ENCODE assay signal across 1 cellular context in the genomic region with DNA sequence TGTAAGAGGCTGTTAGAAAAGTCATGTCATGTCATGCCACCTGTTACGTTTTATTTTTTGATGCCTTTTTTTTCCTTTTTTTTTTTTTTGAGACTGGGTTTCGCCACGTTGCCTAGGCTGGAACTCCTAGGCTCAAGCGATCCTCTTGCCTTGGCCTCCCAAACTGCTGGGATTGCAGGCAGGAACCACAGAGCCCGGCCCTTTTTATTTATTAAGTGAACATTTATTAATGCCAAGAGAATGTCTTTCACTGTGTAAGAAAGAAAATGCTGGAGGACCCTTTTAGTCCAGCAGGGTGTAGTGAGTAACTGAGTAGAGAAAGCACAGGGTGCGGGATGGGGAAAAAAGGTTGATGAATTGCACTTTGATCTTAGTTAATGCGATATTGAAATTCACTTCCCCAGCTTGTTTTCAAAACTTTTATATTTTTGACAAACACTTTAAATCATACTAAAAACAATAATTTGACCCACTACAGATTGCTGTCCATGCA.
TF ChIP-seq lines count a peak whose summit lies in the region.

No MANE protein-coding gene starts in this region.

TF ChIP-seq in HepG2, 621 proteins besides CTCF, POLR2A, EP300 and RAD21 (continued from another document):
- TF ChIP-seq ZNF30 (CRISPR knock-in tag; IDR thresholded peaks at IDR 0.05) = no peak
- TF ChIP-seq SP1 (IDR thresholded peaks at IDR 0.05) = no peak
- TF ChIP-seq SP1 (CRISPR knock-in tag; IDR thresholded peaks at IDR 0.05) = no peak
- no peak for TF ChIP-seq SMARCC2 (IDR thresholded peaks at IDR 0.05)
- TF ChIP-seq SNAI1 (CRISPR knock-in tag; IDR thresholded peaks at IDR 0.05; ENCODE audit: borderline replicate concordance) = 0 out of 2 replicates have a peak, but pooled peaks have one; percentile 67
- TF ChIP-seq, protein P1, sequence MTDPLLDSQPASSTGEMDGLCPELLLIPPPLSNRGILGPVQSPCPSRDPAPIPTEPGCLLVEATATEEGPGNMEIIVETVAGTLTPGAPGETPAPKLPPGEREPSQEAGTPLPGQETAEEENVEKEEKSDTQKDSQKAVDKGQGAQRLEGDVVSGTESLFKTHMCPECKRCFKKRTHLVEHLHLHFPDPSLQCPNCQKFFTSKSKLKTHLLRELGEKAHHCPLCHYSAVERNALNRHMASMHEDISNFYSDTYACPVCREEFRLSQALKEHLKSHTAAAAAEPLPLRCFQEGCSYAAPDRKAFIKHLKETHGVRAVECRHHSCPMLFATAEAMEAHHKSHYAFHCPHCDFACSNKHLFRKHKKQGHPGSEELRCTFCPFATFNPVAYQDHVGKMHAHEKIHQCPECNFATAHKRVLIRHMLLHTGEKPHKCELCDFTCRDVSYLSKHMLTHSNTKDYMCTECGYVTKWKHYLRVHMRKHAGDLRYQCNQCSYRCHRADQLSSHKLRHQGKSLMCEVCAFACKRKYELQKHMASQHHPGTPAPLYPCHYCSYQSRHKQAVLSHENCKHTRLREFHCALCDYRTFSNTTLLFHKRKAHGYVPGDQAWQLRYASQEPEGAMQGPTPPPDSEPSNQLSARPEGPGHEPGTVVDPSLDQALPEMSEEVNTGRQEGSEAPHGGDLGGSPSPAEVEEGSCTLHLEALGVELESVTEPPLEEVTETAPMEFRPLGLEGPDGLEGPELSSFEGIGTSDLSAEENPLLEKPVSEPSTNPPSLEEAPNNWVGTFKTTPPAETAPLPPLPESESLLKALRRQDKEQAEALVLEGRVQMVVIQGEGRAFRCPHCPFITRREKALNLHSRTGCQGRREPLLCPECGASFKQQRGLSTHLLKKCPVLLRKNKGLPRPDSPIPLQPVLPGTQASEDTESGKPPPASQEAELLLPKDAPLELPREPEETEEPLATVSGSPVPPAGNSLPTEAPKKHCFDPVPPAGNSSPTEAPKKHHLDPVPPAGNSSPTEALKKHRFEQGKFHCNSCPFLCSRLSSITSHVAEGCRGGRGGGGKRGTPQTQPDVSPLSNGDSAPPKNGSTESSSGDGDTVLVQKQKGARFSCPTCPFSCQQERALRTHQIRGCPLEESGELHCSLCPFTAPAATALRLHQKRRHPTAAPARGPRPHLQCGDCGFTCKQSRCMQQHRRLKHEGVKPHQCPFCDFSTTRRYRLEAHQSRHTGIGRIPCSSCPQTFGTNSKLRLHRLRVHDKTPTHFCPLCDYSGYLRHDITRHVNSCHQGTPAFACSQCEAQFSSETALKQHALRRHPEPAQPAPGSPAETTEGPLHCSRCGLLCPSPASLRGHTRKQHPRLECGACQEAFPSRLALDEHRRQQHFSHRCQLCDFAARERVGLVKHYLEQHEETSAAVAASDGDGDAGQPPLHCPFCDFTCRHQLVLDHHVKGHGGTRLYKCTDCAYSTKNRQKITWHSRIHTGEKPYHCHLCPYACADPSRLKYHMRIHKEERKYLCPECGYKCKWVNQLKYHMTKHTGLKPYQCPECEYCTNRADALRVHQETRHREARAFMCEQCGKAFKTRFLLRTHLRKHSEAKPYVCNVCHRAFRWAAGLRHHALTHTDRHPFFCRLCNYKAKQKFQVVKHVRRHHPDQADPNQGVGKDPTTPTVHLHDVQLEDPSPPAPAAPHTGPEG (CRISPR knock-in tag; IDR thresholded peaks at IDR 0.05) = no peak
- TF ChIP-seq, protein P2, sequence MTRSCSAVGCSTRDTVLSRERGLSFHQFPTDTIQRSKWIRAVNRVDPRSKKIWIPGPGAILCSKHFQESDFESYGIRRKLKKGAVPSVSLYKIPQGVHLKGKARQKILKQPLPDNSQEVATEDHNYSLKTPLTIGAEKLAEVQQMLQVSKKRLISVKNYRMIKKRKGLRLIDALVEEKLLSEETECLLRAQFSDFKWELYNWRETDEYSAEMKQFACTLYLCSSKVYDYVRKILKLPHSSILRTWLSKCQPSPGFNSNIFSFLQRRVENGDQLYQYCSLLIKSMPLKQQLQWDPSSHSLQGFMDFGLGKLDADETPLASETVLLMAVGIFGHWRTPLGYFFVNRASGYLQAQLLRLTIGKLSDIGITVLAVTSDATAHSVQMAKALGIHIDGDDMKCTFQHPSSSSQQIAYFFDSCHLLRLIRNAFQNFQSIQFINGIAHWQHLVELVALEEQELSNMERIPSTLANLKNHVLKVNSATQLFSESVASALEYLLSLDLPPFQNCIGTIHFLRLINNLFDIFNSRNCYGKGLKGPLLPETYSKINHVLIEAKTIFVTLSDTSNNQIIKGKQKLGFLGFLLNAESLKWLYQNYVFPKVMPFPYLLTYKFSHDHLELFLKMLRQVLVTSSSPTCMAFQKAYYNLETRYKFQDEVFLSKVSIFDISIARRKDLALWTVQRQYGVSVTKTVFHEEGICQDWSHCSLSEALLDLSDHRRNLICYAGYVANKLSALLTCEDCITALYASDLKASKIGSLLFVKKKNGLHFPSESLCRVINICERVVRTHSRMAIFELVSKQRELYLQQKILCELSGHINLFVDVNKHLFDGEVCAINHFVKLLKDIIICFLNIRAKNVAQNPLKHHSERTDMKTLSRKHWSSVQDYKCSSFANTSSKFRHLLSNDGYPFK (CRISPR knock-in tag; IDR thresholded peaks at IDR 0.05; ENCODE audit: borderline replicate concordance) = no peak
- no peak for TF ChIP-seq GFI1 (CRISPR knock-in tag; IDR thresholded peaks at IDR 0.05; ENCODE audit: borderline replicate concordance)
- TF ChIP-seq NFKB2 (CRISPR knock-in tag; IDR thresholded peaks at IDR 0.05; ENCODE audit: borderline replicate concordance) = no peak
- no peak for TF ChIP-seq IRF2 (CRISPR knock-in tag; IDR thresholded peaks at IDR 0.05)
- TF ChIP-seq ZNF263 (CRISPR knock-in tag; IDR thresholded peaks at IDR 0.05) = no peak
- TF ChIP-seq, protein P3, sequence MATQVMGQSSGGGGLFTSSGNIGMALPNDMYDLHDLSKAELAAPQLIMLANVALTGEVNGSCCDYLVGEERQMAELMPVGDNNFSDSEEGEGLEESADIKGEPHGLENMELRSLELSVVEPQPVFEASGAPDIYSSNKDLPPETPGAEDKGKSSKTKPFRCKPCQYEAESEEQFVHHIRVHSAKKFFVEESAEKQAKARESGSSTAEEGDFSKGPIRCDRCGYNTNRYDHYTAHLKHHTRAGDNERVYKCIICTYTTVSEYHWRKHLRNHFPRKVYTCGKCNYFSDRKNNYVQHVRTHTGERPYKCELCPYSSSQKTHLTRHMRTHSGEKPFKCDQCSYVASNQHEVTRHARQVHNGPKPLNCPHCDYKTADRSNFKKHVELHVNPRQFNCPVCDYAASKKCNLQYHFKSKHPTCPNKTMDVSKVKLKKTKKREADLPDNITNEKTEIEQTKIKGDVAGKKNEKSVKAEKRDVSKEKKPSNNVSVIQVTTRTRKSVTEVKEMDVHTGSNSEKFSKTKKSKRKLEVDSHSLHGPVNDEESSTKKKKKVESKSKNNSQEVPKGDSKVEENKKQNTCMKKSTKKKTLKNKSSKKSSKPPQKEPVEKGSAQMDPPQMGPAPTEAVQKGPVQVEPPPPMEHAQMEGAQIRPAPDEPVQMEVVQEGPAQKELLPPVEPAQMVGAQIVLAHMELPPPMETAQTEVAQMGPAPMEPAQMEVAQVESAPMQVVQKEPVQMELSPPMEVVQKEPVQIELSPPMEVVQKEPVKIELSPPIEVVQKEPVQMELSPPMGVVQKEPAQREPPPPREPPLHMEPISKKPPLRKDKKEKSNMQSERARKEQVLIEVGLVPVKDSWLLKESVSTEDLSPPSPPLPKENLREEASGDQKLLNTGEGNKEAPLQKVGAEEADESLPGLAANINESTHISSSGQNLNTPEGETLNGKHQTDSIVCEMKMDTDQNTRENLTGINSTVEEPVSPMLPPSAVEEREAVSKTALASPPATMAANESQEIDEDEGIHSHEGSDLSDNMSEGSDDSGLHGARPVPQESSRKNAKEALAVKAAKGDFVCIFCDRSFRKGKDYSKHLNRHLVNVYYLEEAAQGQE (IDR thresholded peaks at IDR 0.05; ENCODE audit: borderline replicate concordance in 1 of 2, low read depth in 1 of 2, low read length in 2 of 2) = 0 out of 4 replicates have a peak, but pooled peaks of 1 of the 2 experiments have one; percentile 0
- TF ChIP-seq, protein P4, sequence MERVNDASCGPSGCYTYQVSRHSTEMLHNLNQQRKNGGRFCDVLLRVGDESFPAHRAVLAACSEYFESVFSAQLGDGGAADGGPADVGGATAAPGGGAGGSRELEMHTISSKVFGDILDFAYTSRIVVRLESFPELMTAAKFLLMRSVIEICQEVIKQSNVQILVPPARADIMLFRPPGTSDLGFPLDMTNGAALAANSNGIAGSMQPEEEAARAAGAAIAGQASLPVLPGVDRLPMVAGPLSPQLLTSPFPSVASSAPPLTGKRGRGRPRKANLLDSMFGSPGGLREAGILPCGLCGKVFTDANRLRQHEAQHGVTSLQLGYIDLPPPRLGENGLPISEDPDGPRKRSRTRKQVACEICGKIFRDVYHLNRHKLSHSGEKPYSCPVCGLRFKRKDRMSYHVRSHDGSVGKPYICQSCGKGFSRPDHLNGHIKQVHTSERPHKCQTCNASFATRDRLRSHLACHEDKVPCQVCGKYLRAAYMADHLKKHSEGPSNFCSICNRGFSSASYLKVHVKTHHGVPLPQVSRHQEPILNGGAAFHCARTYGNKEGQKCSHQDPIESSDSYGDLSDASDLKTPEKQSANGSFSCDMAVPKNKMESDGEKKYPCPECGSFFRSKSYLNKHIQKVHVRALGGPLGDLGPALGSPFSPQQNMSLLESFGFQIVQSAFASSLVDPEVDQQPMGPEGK (CRISPR knock-in tag; IDR thresholded peaks at IDR 0.05) = no peak
- TF ChIP-seq CREM (IDR thresholded peaks at IDR 0.05) = 0 out of 2 replicates have a peak, but pooled peaks have one; percentile 3
- no peak for TF ChIP-seq CREM (CRISPR knock-in tag; IDR thresholded peaks at IDR 0.05)
- no peak for TF ChIP-seq HNF4G (IDR thresholded peaks at IDR 0.05; ENCODE audit: borderline replicate concordance, low read depth, low read length)
- TF ChIP-seq HNF4G (CRISPR knock-in tag; IDR thresholded peaks at IDR 0.05; ENCODE audit: borderline replicate concordance, low read depth) = no peak
- no peak for TF ChIP-seq ZNF564 (CRISPR knock-in tag; IDR thresholded peaks at IDR 0.05)
- no peak for TF ChIP-seq MZF1 (CRISPR knock-in tag; IDR thresholded peaks at IDR 0.05; ENCODE audit: borderline replicate concordance)
- 0 out of 2 replicates have a peak, but pooled peaks have one; percentile 3 for TF ChIP-seq RXRB (CRISPR knock-in tag; IDR thresholded peaks at IDR 0.05; ENCODE audit: borderline replicate concordance)
- TF ChIP-seq SNAPC2 (CRISPR knock-in tag; IDR thresholded peaks at IDR 0.05) = no peak
- TF ChIP-seq, protein P5, sequence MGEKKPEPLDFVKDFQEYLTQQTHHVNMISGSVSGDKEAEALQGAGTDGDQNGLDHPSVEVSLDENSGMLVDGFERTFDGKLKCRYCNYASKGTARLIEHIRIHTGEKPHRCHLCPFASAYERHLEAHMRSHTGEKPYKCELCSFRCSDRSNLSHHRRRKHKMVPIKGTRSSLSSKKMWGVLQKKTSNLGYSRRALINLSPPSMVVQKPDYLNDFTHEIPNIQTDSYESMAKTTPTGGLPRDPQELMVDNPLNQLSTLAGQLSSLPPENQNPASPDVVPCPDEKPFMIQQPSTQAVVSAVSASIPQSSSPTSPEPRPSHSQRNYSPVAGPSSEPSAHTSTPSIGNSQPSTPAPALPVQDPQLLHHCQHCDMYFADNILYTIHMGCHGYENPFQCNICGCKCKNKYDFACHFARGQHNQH (CRISPR knock-in tag; IDR thresholded peaks at IDR 0.05) = 0 out of 2 replicates have a peak, but pooled peaks have one; percentile 6
- no peak for TF ChIP-seq CREB1 (IDR thresholded peaks at IDR 0.05)
- TF ChIP-seq CREB1 (CRISPR knock-in tag; IDR thresholded peaks at IDR 0.05) = peak; percentile 8; the same call in 1 of the 2 replicates
- no peak for TF ChIP-seq HOXD1 (CRISPR knock-in tag; IDR thresholded peaks at IDR 0.05)
- TF ChIP-seq ERF (CRISPR knock-in tag; IDR thresholded peaks at IDR 0.05) = no peak
- peak; percentile 42; the same call in 1 of the 2 replicates for TF ChIP-seq KDM5A (IDR thresholded peaks at IDR 0.05; ENCODE audit: borderline replicate concordance, low read length)
- TF ChIP-seq KLF13 (CRISPR knock-in tag; IDR thresholded peaks at IDR 0.05) = no peak
- no peak for TF ChIP-seq FLYWCH1 (CRISPR knock-in tag; IDR thresholded peaks at IDR 0.05)
- peak; percentile 14; the same call in 1 of the 2 replicates for TF ChIP-seq HNF4A (CRISPR knock-in tag; IDR thresholded peaks at IDR 0.05)
- TF ChIP-seq TBX3 (IDR thresholded peaks at IDR 0.05; ENCODE audit: borderline replicate concordance) = no peak
- no peak for TF ChIP-seq HES4 (CRISPR knock-in tag; IDR thresholded peaks at IDR 0.05; ENCODE audit: borderline replicate concordance)
- TF ChIP-seq SMC3 (IDR thresholded peaks at IDR 0.05; ENCODE audit: low read length) = peak; percentile 63
- no peak for TF ChIP-seq ZNF12 (CRISPR knock-in tag; IDR thresholded peaks at IDR 0.05)
- TF ChIP-seq NR2F6 (IDR thresholded peaks at IDR 0.05) = peak; percentile 1; the same call in 1 of the 2 replicates
- TF ChIP-seq NR2F6 (CRISPR knock-in tag; IDR thresholded peaks at IDR 0.05) = no peak
- TF ChIP-seq, protein P6, sequence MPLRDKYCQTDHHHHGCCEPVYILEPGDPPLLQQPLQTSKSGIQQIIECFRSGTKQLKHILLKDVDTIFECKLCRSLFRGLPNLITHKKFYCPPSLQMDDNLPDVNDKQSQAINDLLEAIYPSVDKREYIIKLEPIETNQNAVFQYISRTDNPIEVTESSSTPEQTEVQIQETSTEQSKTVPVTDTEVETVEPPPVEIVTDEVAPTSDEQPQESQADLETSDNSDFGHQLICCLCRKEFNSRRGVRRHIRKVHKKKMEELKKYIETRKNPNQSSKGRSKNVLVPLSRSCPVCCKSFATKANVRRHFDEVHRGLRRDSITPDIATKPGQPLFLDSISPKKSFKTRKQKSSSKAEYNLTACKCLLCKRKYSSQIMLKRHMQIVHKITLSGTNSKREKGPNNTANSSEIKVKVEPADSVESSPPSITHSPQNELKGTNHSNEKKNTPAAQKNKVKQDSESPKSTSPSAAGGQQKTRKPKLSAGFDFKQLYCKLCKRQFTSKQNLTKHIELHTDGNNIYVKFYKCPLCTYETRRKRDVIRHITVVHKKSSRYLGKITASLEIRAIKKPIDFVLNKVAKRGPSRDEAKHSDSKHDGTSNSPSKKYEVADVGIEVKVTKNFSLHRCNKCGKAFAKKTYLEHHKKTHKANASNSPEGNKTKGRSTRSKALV (CRISPR knock-in tag; IDR thresholded peaks at IDR 0.05) = no peak
- TF ChIP-seq, protein P7, sequence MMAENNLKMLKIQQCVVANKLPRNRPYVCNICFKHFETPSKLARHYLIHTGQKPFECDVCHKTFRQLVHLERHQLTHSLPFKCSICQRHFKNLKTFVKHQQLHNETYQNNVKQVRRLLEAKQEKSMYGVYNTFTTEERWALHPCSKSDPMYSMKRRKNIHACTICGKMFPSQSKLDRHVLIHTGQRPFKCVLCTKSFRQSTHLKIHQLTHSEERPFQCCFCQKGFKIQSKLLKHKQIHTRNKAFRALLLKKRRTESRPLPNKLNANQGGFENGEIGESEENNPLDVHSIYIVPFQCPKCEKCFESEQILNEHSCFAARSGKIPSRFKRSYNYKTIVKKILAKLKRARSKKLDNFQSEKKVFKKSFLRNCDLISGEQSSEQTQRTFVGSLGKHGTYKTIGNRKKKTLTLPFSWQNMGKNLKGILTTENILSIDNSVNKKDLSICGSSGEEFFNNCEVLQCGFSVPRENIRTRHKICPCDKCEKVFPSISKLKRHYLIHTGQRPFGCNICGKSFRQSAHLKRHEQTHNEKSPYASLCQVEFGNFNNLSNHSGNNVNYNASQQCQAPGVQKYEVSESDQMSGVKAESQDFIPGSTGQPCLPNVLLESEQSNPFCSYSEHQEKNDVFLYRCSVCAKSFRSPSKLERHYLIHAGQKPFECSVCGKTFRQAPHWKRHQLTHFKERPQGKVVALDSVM (CRISPR knock-in tag; IDR thresholded peaks at IDR 0.05) = peak; percentile 68; the same call in 1 of the 2 replicates
